ENCODE assay signal across 1 cellular context in genomic region chr17:80225230-80225629, GRCh38.
TF ChIP-seq lines count a peak whose summit lies in the region.

No MANE protein-coding gene starts in this region.

TF ChIP-seq in Ishikawa, 13 proteins besides CTCF, POLR2A, EP300 and RAD21 (continued from another document):
- TF ChIP-seq USF1 (IDR thresholded peaks at IDR 0.05), result no peak
